ENCODE assay signal across 27 cellular contexts in the genomic region with DNA sequence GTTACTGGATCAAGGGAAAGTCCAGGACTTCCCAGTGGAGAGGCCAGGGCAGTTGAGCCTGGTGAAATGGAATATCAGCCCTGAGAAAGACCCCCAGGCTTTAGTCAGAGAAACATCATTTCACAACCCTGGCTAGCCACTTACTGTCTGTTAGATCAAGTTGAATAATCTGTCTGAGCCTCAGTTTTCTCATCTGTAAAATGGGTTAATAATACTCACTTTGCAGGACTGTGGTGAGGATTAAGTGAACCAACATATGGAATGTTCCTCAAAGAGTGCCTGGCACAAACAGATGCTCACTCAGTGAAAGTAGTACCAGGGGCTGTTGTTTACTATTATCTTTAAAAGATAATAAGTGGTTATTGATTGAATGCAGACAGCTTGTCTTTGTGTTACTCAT.
"Had no signal": no experiment of that assay in that cellular context is flagged by ENCODE, and none has a peak within 500 bp of the region (broad histone marks: within the 10 kb centered on the region; RNA-seq: fewer than 3 reads in every experiment).

No MANE protein-coding gene starts in this region.

- H3K27me3 ChIP-seq: suprapubic skin, testis, thyroid gland, tibial artery, tibial nerve, transverse colon, upper lobe of left lung, upper lobe of right lung, uterus, vagina had no signal

- FAIRE-seq: urothelium cell line had no signal

- H3K9me3 ChIP-seq: stomach, suprapubic skin, testis, thoracic aorta, thyroid gland, tibial artery, tibial nerve, transverse colon, upper lobe of left lung, upper lobe of right lung, uterus, vagina had no signal

- H3K4me3 ChIP-seq: stomach, suprapubic skin, testis, thoracic aorta, thyroid gland, tibial artery, tibial nerve, transverse colon, upper lobe of left lung, upper lobe of right lung, uterus, vagina had no signal

- DNase-seq: stimulated activated CD4-positive, alpha-beta T cell treated with anti-CD3 and anti-CD28 coated beads, Interleukin-2, amount 100 ng/mL, for 48 hours; stimulated activated CD4-positive, alpha-beta T cell treated with anti-CD3 and anti-CD28 coated beads, Interleukin-4, amount 100 ng/mL, for 1 hour; stimulated activated CD4-positive, alpha-beta T cell treated with anti-CD3 and anti-CD28 coated beads, Interleukin-4, amount 100 ng/mL, for 24 hours; stimulated activated CD4-positive, alpha-beta T cell treated with anti-CD3 and anti-CD28 coated beads, Interleukin-4, amount 100 ng/mL, for 4 hours; stimulated activated CD8-positive, alpha-beta memory T cell treated with anti-CD3 and anti-CD28 coated beads, Interleukin-4, amount 100 ng/mL, for 48 hours; stimulated activated naive B cell treated with anti-CD40 and anti-IgM and Interleukin-4, amounts not matched to agents 10 μg/mL and 1 μg/mL and 100 μg/mL, for 72 hours; stimulated activated naive CD4-positive, alpha-beta T cell; stimulated activated naive CD4-positive, alpha-beta T cell treated with Interleukin-2 at 50 U/mL for 16 hours; stimulated activated naive CD8-positive, alpha-beta T cell treated with anti-CD3 and anti-CD28 coated beads, Interleukin-15, amount 100 ng/mL, for 72 hours; stimulated activated naive CD8-positive, alpha-beta T cell treated with anti-CD3 and anti-CD28 coated beads, Interleukin-15, Interleukin-2, amounts not matched to agents 100 U/mL and 50 U/mL, for 24 hours; stomach; substantia nigra; testis; thyroid gland; tibial artery; transverse colon; trophoblast cell; upper lobe of left lung; upper lobe of right lung; uterus had no signal

- H3K27ac ChIP-seq: stomach, suprapubic skin, testis, thoracic aorta, thyroid gland, tibial artery, tibial nerve, transverse colon, upper lobe of left lung, upper lobe of right lung, uterus, vagina had no signal

- H3K4me1 ChIP-seq: stomach, suprapubic skin, testis, thyroid gland, tibial artery, tibial nerve, upper lobe of left lung, upper lobe of right lung, uterus, vagina had no signal

- ATAC-seq: stimulated activated effector memory CD8-positive, alpha-beta T cell treated with anti-CD3 and anti-CD28 coated beads, Interleukin-12 subunit alpha, Interleukin-12 subunit beta, amount 100 ng/mL, for 72 hours; stimulated activated memory B cell treated with anti-CD40 and anti-IgM and Interleukin-4, amounts not matched to agents 10 μg/mL and 1 μg/mL and 100 μg/mL, for 72 hours; stimulated activated naive B cell treated with anti-CD40 and anti-IgM and Interleukin-4, amounts not matched to agents 10 μg/mL and 1 μg/mL and 100 μg/mL, for 72 hours; stimulated activated naive CD8-positive, alpha-beta T cell treated with anti-CD3 and anti-CD28 coated beads, Interleukin-15, amount 100 ng/mL, for 72 hours; stimulated activated naive CD8-positive, alpha-beta T cell treated with anti-CD3 and anti-CD28 coated beads, Interleukin-15, Interleukin-2, amounts not matched to agents 100 U/mL and 50 U/mL, for 24 hours; upper lobe of right lung had no signal

- H3K36me3 ChIP-seq: stomach, suprapubic skin, thoracic aorta, thyroid gland, tibial artery, tibial nerve, transverse colon, upper lobe of left lung, upper lobe of right lung, uterus, vagina had no signal
